ENCODE assay signal across 16 cellular contexts in genomic region chr22:20889025-20889704, GRCh38. TPM values are rescaled to one million over a fixed set of nuclear protein-coding genes. Genes with fewer than 3 reads are reported as not detected.
A peak's percentile ranks its signal among the peaks of the same experiment; 100 is the strongest.
DNase-seq lines count a peak whose midpoint lies in the region; ATAC-seq, FAIRE-seq and TF ChIP-seq lines count a peak whose summit lies in the region.
"Had no signal": no experiment of that assay in that cellular context is flagged by ENCODE, and none has a peak within 500 bp of the region (broad histone marks: within the 10 kb centered on the region; RNA-seq: fewer than 3 reads in every experiment).

No MANE protein-coding gene starts in this region.

- no peaks in the 10 kb centered on the region; the same call in 1 of the 2 replicates for H3K9me1 ChIP-seq in IMR-90 (ENCODE audit: insufficient read depth, low read length)

- no peak for TF ChIP-seq CTCF in A673 (conservative IDR thresholded peaks at IDR 0.05; ENCODE audit: low read depth, low read length)
- no peak for TF ChIP-seq CTCF in IMR-90 (conservative IDR thresholded peaks at IDR 0.05; ENCODE audit: low read depth, low read length)
- no peak for TF ChIP-seq CTCF in kidney (IDR thresholded peaks at IDR 0.05; ENCODE audit: borderline replicate concordance, extremely low read depth, insufficient read depth)

- ATAC-seq in IMR-90 (ENCODE audit: low read depth) (no peak), HG03520 (IDR thresholded peaks at IDR 0.05; ENCODE audit: unreplicated experiment) (no peak), GM19455 (IDR thresholded peaks at IDR 0.05; ENCODE audit: unreplicated experiment) (no peak)
- ATAC-seq: GM12878 had no signal

- no peak overlapping the region for H4K5ac ChIP-seq in IMR-90 (ENCODE audit: low read depth, low read length)

- no peak overlapping the region for H2BK15ac ChIP-seq in IMR-90 (ENCODE audit: low read depth, low read length)

- no peak overlapping the region for H3K23ac ChIP-seq in IMR-90 (ENCODE audit: low read depth, low read length)

- no peak for TF ChIP-seq RAD21 in IMR-90 (IDR thresholded peaks at IDR 0.05; ENCODE audit: low read length)

- dilution Hi-C loops in IMR-90 (cut with HindIII; ENCODE audit: low sequenced_read_pairs, unreplicated experiment) = no loop called here

- no peak overlapping the region for H2BK20ac ChIP-seq in IMR-90 (ENCODE audit: low read depth, low read length)

- no peak overlapping the region for H2BK5ac ChIP-seq in IMR-90 (ENCODE audit: low read depth, low read length, poor library complexity, severe bottlenecking)

- no peak overlapping the region for H2AK5ac ChIP-seq in IMR-90 (ENCODE audit: low read depth, low read length)

- no peak for TF ChIP-seq POLR2A in IMR-90 (IDR thresholded peaks at IDR 0.05; ENCODE audit: low read depth, low read length)

- TSS peak; percentile 43 for BruUV-seq in A673 (replicated peaks; lab: Mats Ljungman, UMichigan)
- BruUV-seq in IMR-90 (replicated peaks; lab: Mats Ljungman, UMichigan) = TSS peak; percentile 49

- no peak overlapping the region for H4K8ac ChIP-seq in IMR-90 (ENCODE audit: low read depth in 2 of 2, low read length in 2 of 2)

- no peak overlapping the region for H2BK120ac ChIP-seq in IMR-90 (ENCODE audit: low read depth, low read length)

- WGBS in IMR-90 (ENCODE audit: extremely low coverage in 2 of 2, insufficient read length in 1 of 2), 2 experiments = 94% methylated on average over 3 of the region's 6 CpGs; no CpG with 5 or more reads in 1 of the 2 experiments
- 71 to 80% (median 77%) methylated on average over 6 of the region's 6 CpGs for WGBS in small intestine, 3 donors

- H4K91ac ChIP-seq in IMR-90 (ENCODE audit: insufficient read depth, low read depth, low read length) = no peak overlapping the region

- intact Hi-C loops in A673 (cut with micrococcal nuclease; ENCODE audit: unreplicated experiment) (loop anchor here (10.0 kb wide), 1 partner anchor 56 kb away; no protein-coding TSS in a partner anchor), IMR-90 (cut with micrococcal nuclease) (loop anchor here (10.0 kb wide), 1 partner anchor 66 kb away; no protein-coding TSS in a partner anchor), kidney (cut with DNase I) (no loop called here)

- in situ Hi-C loops in IMR-90 (cut with MboI; ENCODE audit: low sequenced_read_pairs) = no loop called here

- H3K4me2 ChIP-seq in IMR-90 (ENCODE audit: low read depth, low read length) = no peak overlapping the region
- H3K4me2 ChIP-seq: BLaER1 had no signal

- H3K36me3 ChIP-seq in A673 (ENCODE audit: insufficient read depth, low read length, poor library complexity, severe bottlenecking) = peaks cover 11% of the 10 kb centered on the region
- peaks cover 19% of the 10 kb centered on the region for H3K36me3 ChIP-seq in IMR-90 (ENCODE audit: control insufficient read depth, insufficient read depth, low read length)
- peaks cover 0 to 7% of the 10 kb centered on the region in 2 donors for H3K36me3 ChIP-seq in kidney (ENCODE audit: control insufficient read depth in 1 of 2, insufficient read depth in 2 of 2, low read length in 2 of 2)
- peaks cover 0 to 6% of the 10 kb centered on the region in 2 donors for H3K36me3 ChIP-seq in small intestine (ENCODE audit: control insufficient read depth in 2 of 2, insufficient read depth in 2 of 2, low read length in 2 of 2)

- no peak overlapping the region for H2AK9ac ChIP-seq in IMR-90 (replicated peaks; ENCODE audit: low read depth, low read length, poor library complexity)

- H3K9me3 ChIP-seq in A673 (ENCODE audit: low read depth, low read length, poor library complexity, severe bottlenecking) (no peaks in the 10 kb centered on the region), IMR-90 (ENCODE audit: control insufficient read depth, insufficient read depth, low read length) (no peaks in the 10 kb centered on the region), kidney (ENCODE audit: control insufficient read depth in 1 of 2, low read length in 2 of 2) (no peaks in the 10 kb centered on the region), small intestine (ENCODE audit: control insufficient read depth, low read depth) (no peaks in the 10 kb centered on the region)
- H3K9me3 ChIP-seq: BLaER1, HAP-1 had no signal

- H3K4me1 ChIP-seq in A673 (ENCODE audit: insufficient read depth, low read length, poor library complexity, severe bottlenecking) (peaks cover 5% of the 10 kb centered on the region), IMR-90 (ENCODE audit: control insufficient read depth, insufficient read depth, low read length) (peaks cover 5% of the 10 kb centered on the region), kidney (ENCODE audit: control insufficient read depth in 1 of 2, insufficient read depth in 1 of 2, low read depth in 1 of 2, low read length in 2 of 2) (peaks cover 4 to 6% of the 10 kb centered on the region in 2 donors), small intestine (ENCODE audit: control insufficient read depth in 2 of 2, insufficient read depth in 1 of 2, low read depth in 1 of 2, low read length in 1 of 2) (peaks cover 0 to 3% of the 10 kb centered on the region in 2 donors)
- H3K4me1 ChIP-seq: BLaER1, HAP-1 had no signal

- DNase-seq in A673 (ENCODE audit: low spot score) (no peak), IMR-90 (no peak), kidney (peak; percentile 2), small intestine (peak; percentile 21), HPDE6-E6E7 (ENCODE audit: extremely low spot score) (no peak)
- DNase-seq: CD4-positive, CD25-positive, alpha-beta regulatory T cell; DMS 273 treated with DMSO at 0.1 percent for 48 hours; DMS79; HFFc6 had no signal

- H3K27ac ChIP-seq in A673 (ENCODE audit: low read depth, low read length, poor library complexity, severe bottlenecking) (no peak overlapping the region), IMR-90 (ENCODE audit: insufficient read depth, low read length) (no peak overlapping the region), kidney (ENCODE audit: low read depth in 2 of 2, low read length in 2 of 2) (no peak overlapping the region), small intestine (ENCODE audit: low read depth in 1 of 2, low read length in 1 of 2) (no peak overlapping the region)
- H3K27ac ChIP-seq: BLaER1 had no signal

- H3K27me3 ChIP-seq in A673 (replicated peaks; ENCODE audit: insufficient read depth, low read depth, low read length, poor library complexity) (no peaks in the 10 kb centered on the region), IMR-90 (ENCODE audit: control insufficient read depth, insufficient read depth, low read length) (no peaks in the 10 kb centered on the region), small intestine (ENCODE audit: control insufficient read depth in 2 of 2, insufficient read depth in 2 of 2, low read length in 2 of 2) (no peaks in the 10 kb centered on the region)
- H3K27me3 ChIP-seq: BLaER1 had no signal

- H2AFZ ChIP-seq in IMR-90 (replicated peaks; ENCODE audit: low read length, poor library complexity) = no peak overlapping the region

- FAIRE-seq in kidney (lab: Jason Lieb, UNC) = no peak
- no peak for FAIRE-seq in small intestine (lab: Jason Lieb, UNC)
- FAIRE-seq: GM12878, GM19239, H1 had no signal

- H3K18ac ChIP-seq in IMR-90 (ENCODE audit: low read depth, low read length) = no peak overlapping the region

- H3K79me1 ChIP-seq in IMR-90 (ENCODE audit: low read depth in 1 of 2, low read length in 2 of 2) = no peaks in the 10 kb centered on the region

- H3K9ac ChIP-seq in IMR-90 (ENCODE audit: low read depth, low read length) (no peak overlapping the region), kidney (ENCODE audit: low read length in 2 of 2) (no peak overlapping the region)
- H3K9ac ChIP-seq: BLaER1 had no signal

- H4K20me1 ChIP-seq in IMR-90 (ENCODE audit: insufficient read depth, low read length) = peaks cover 8% of the 10 kb centered on the region
- H4K20me1 ChIP-seq: BLaER1 had no signal

- H3K56ac ChIP-seq in IMR-90 (ENCODE audit: extremely low read depth, insufficient read depth, low read length) = no peak overlapping the region

- no peak overlapping the region for H3K4ac ChIP-seq in IMR-90 (ENCODE audit: low read depth, low read length)

- no peak overlapping the region for H3K14ac ChIP-seq in IMR-90 (replicated peaks; ENCODE audit: low read depth, low read length)

- H3K4me3 ChIP-seq in A673 (ENCODE audit: low read depth, low read length, poor library complexity, severe bottlenecking) = no peak overlapping the region
- no peak overlapping the region for H3K4me3 ChIP-seq in IMR-90 (ENCODE audit: insufficient read depth, low read depth, low read length)
- no peak overlapping the region for H3K4me3 ChIP-seq in kidney (ENCODE audit: low read length in 2 of 2)
- no peak overlapping the region for H3K4me3 ChIP-seq in small intestine (ENCODE audit: low read depth in 1 of 2, low read length in 2 of 2)
- H3K4me3 ChIP-seq: BLaER1, GM12878, HAP-1 had no signal

- CTCF ChIA-PET in A673 (lab: Charles Lee) (no interaction called here), IMR-90 (lab: Yijun Ruan, JAX) (no interaction called here)

- POLR2A ChIA-PET in A673 (lab: Charles Lee; ENCODE audit: low non-redundant PET) (no interaction called here), IMR-90 (lab: Charles Lee; ENCODE audit: unreplicated experiment) (no interaction called here)

TF ChIP-seq in IMR-90, 13 proteins besides CTCF, POLR2A, EP300 and RAD21:
- TF ChIP-seq BHLHE40 (IDR thresholded peaks at IDR 0.05; ENCODE audit: low read depth, low read length) (no peak), MAFK (IDR thresholded peaks at IDR 0.05; ENCODE audit: low read depth, low read length) (peak; percentile 22; the same call in 1 of the 2 replicates)

RNA-seq across cellular contexts. Expression of gene CRKL, which starts 28.0 kb away (rescaled TPM):
- 79.0 and 82.5 TPM in 2 replicates for total RNA-seq in A673 (2021)
- total RNA-seq in IMR-90 (2012; rRNA removed) = 35.5 and 35.8 TPM in 2 replicates
- polyA plus RNA-seq in IMR-90 (2012; rRNA removed) = 18.7 and 20.6 TPM in 2 replicates
- 10.2 and 12.1 TPM in 2 replicates for polyA plus RNA-seq in IMR-90 (2012; cell fraction: cytosol; rRNA removed)
- 8.6 and 11.6 TPM in 2 replicates for polyA plus RNA-seq in IMR-90 (2012; cell fraction: nucleus; rRNA removed; ENCODE audit: low replicate concordance)
- total RNA-seq in kidney = 44.7 TPM
- 11.9 TPM for polyA plus RNA-seq in kidney (ENCODE audit: insufficient read depth, low read depth, low replicate concordance)
- polyA plus RNA-seq in small intestine = 10 to 100 TPM; 18.6 to 24.2 (median 19.9) TPM

RNA-seq across cellular contexts. Expression of gene SNAP29, which starts 30.4 kb away (rescaled TPM):
- total RNA-seq in A673 (2021) (34.0 and 35.3 TPM in 2 replicates), IMR-90 (2012; rRNA removed) (10.6 and 12.5 TPM in 2 replicates), kidney (25.4 TPM)
- polyA plus RNA-seq in IMR-90 (2012; rRNA removed) (29.5 and 30.0 TPM in 2 replicates), kidney (ENCODE audit: insufficient read depth, low read depth, low replicate concordance) (26.8 TPM), small intestine (10 to 100 TPM; 13.8 to 20.8 (median 15.6) TPM)
- polyA plus RNA-seq in IMR-90 (2012; cell fraction: cytosol; rRNA removed) = 11.1 and 11.3 TPM in 2 replicates
- polyA plus RNA-seq in IMR-90 (2012; cell fraction: nucleus; rRNA removed; ENCODE audit: low replicate concordance) = 3.2 and 13.2 TPM in 2 replicates

RNA-seq across cellular contexts. Expression of gene PI4KA, which starts 30.6 kb away (rescaled TPM):
- total RNA-seq in A673 (2021) (71.6 and 74.9 TPM in 2 replicates), IMR-90 (2012; rRNA removed) (16.8 and 18.6 TPM in 2 replicates), kidney (92.8 TPM)
- polyA plus RNA-seq in IMR-90 (2012; rRNA removed) (35.5 and 39.3 TPM in 2 replicates), kidney (ENCODE audit: insufficient read depth, low read depth, low replicate concordance) (37.3 TPM), small intestine (10 to 100 TPM; 40.5 to 49.7 (median 41.8) TPM)
- polyA plus RNA-seq in IMR-90 (2012; cell fraction: cytosol; rRNA removed) = 20.8 and 29.0 TPM in 2 replicates
- polyA plus RNA-seq in IMR-90 (2012; cell fraction: nucleus; rRNA removed; ENCODE audit: low replicate concordance) = 65.8 and 113 TPM in 2 replicates

Comparison
In these comparisons a context has a peak if more than half of its experiments do, and no peak if none do; other contexts are left out.
1. DNase-seq: peak in kidney (single experiment) and small intestine (single experiment); none in A673 (single experiment), IMR-90 (single experiment) and HPDE6-E6E7 (single experiment).